8 cellular contexts compared by ENCODE assay signal in genomic region chr22:45007247-45007945, GRCh38. TPM values are rescaled to one million over a fixed set of nuclear protein-coding genes. Genes with fewer than 3 reads are reported as not detected.
DNase-seq lines count a peak whose midpoint lies in the region; ATAC-seq and TF ChIP-seq lines count a peak whose summit lies in the region.

No MANE protein-coding gene starts in this region.

- H2BK20ac ChIP-seq in IMR-90 (ENCODE audit: low read depth, low read length) = no peak overlapping the region

- TF ChIP-seq CTCF in IMR-90 (conservative IDR thresholded peaks at IDR 0.05; ENCODE audit: low read depth, low read length) (no peak), chondrocyte (IDR thresholded peaks at IDR 0.05) (no peak)

- peaks cover 17% of the 10 kb centered on the region for H3K27me3 Mint-ChIP-seq in chondrocyte (ENCODE audit: low read depth)

- peak; percentile 55 for ATAC-seq in IMR-90 (ENCODE audit: low read depth)
- no peak for ATAC-seq in activated CD4-positive, CD25-positive, alpha-beta regulatory T cell treated with anti-CD3 and anti-CD28 coated beads, Interleukin-2, amount 50 U/mL, for 24 hours
- no peak for ATAC-seq in HG02938 (IDR thresholded peaks at IDR 0.05; ENCODE audit: unreplicated experiment)
- ATAC-seq in HG02623 (IDR thresholded peaks at IDR 0.05; ENCODE audit: unreplicated experiment) = no peak

- H3K79me2 ChIP-seq in mesendoderm (ENCODE audit: control insufficient read depth, insufficient read depth, low read length) = peaks cover 36% of the 10 kb centered on the region

- no peak overlapping the region for H2AFZ ChIP-seq in IMR-90 (replicated peaks; ENCODE audit: low read length, poor library complexity)

- H2AK9ac ChIP-seq in IMR-90 (replicated peaks; ENCODE audit: low read depth, low read length, poor library complexity) = no peak overlapping the region

- no peak overlapping the region; the same call in 1 of the 2 replicates for H3K4me2 ChIP-seq in IMR-90 (ENCODE audit: low read depth, low read length)
- H3K4me2 ChIP-seq in mesendoderm (ENCODE audit: low read length) = peak overlapping the region; percentile 54

- dilution Hi-C loops in IMR-90 (cut with HindIII; ENCODE audit: low sequenced_read_pairs, unreplicated experiment) = no loop called here

- H3K18ac ChIP-seq in IMR-90 (ENCODE audit: low read depth, low read length) (no peak overlapping the region), mesendoderm (ENCODE audit: low read length) (peak overlapping the region; percentile 75)

- H3K56ac ChIP-seq in IMR-90 (ENCODE audit: extremely low read depth, insufficient read depth, low read length) (no peak overlapping the region), mesendoderm (ENCODE audit: low read length) (peak overlapping the region; percentile 54)

- H3K9ac ChIP-seq in IMR-90 (ENCODE audit: low read depth, low read length) (no peak overlapping the region), mesendoderm (ENCODE audit: low read length) (peak overlapping the region; percentile 93)

- BruUV-seq in IMR-90 (replicated peaks; lab: Mats Ljungman, UMichigan) = no TSS peak

- no peak overlapping the region for H4K8ac ChIP-seq in IMR-90 (ENCODE audit: low read depth in 2 of 2, low read length in 2 of 2)
- H4K8ac ChIP-seq in mesendoderm (ENCODE audit: low read depth, low read length) = no peak overlapping the region

- 3% methylated on average over 5 of the region's 91 CpGs; no CpG with 5 or more reads in 1 of the 2 experiments for WGBS in IMR-90 (ENCODE audit: extremely low coverage in 2 of 2, insufficient read length in 1 of 2), 2 experiments
- no CpG with 5 or more reads among the region's 91 CpGs for WGBS in mesendoderm (ENCODE audit: extremely low coverage, insufficient coverage, low lambda C conversion rate)

- H3K27ac Mint-ChIP-seq in chondrocyte (ENCODE audit: unreplicated experiment) = no peak overlapping the region

- no peaks in the 10 kb centered on the region for H3K36me3 Mint-ChIP-seq in chondrocyte (ENCODE audit: low read depth)

- TF ChIP-seq POLR2A in IMR-90 (IDR thresholded peaks at IDR 0.05; ENCODE audit: low read depth, low read length) = no peak

- no peak overlapping the region for H3K27ac ChIP-seq in IMR-90 (ENCODE audit: insufficient read depth, low read length)
- peak overlapping the region; percentile 71 for H3K27ac ChIP-seq in mesendoderm (ENCODE audit: low read depth, low read length)

- H4K5ac ChIP-seq in IMR-90 (ENCODE audit: low read depth, low read length) (no peak overlapping the region), mesendoderm (ENCODE audit: low read length) (no peak overlapping the region)

- H3K4me3 ChIP-seq in IMR-90 (ENCODE audit: insufficient read depth, low read depth, low read length) (no peak overlapping the region; the same call in 1 of the 2 replicates), mesendoderm (ENCODE audit: low read length) (peak overlapping the region; percentile 16)

- intact Hi-C loops in IMR-90 (cut with micrococcal nuclease) (no loop called here), posterior vena cava (cut with DNase I) (no loop called here)

- H3K23ac ChIP-seq in IMR-90 (ENCODE audit: low read depth, low read length) = no peak overlapping the region
- no peak overlapping the region for H3K23ac ChIP-seq in mesendoderm (ENCODE audit: low read length)

- no peaks in the 10 kb centered on the region for H3K36me3 ChIP-seq in IMR-90 (ENCODE audit: control insufficient read depth, insufficient read depth, low read length)
- no peaks in the 10 kb centered on the region for H3K36me3 ChIP-seq in mesendoderm (ENCODE audit: control insufficient read depth, insufficient read depth, low read length)

- H3K79me1 ChIP-seq in IMR-90 (ENCODE audit: low read depth in 1 of 2, low read length in 2 of 2) (no peaks in the 10 kb centered on the region), mesendoderm (ENCODE audit: low read length) (peaks cover 16% of the 10 kb centered on the region)

- no peaks in the 10 kb centered on the region for H3K9me3 ChIP-seq in IMR-90 (ENCODE audit: control insufficient read depth, insufficient read depth, low read length)

- H3K27me3 ChIP-seq in IMR-90 (ENCODE audit: control insufficient read depth, insufficient read depth, low read length) (peaks cover 71% of the 10 kb centered on the region), mesendoderm (ENCODE audit: insufficient read depth, low read length, poor library complexity) (no peaks in the 10 kb centered on the region)

- no peak for TF ChIP-seq RAD21 in IMR-90 (IDR thresholded peaks at IDR 0.05; ENCODE audit: low read length)

- H3K14ac ChIP-seq in IMR-90 (replicated peaks; ENCODE audit: low read depth, low read length) = no peak overlapping the region

- POLR2A ChIA-PET in IMR-90 (lab: Charles Lee; ENCODE audit: unreplicated experiment) = no interaction called here

- in situ Hi-C loops in IMR-90 (cut with MboI; ENCODE audit: low sequenced_read_pairs) = no loop called here

- no peak overlapping the region for H4K91ac ChIP-seq in IMR-90 (ENCODE audit: insufficient read depth, low read depth, low read length)

- peak overlapping the region; percentile 58 for H3K4me3 Mint-ChIP-seq in chondrocyte (ENCODE audit: unreplicated experiment)

- peaks cover 17% of the 10 kb centered on the region for H3K4me1 Mint-ChIP-seq in chondrocyte (ENCODE audit: low read depth)

- H2AK5ac ChIP-seq in IMR-90 (ENCODE audit: low read depth, low read length) = no peak overlapping the region
- no peak overlapping the region for H2AK5ac ChIP-seq in mesendoderm (ENCODE audit: low read length)

- CTCF ChIA-PET in IMR-90 (lab: Yijun Ruan, JAX) = no interaction called here

- H3K9me3 Mint-ChIP-seq in chondrocyte (ENCODE audit: low read depth) = no peaks in the 10 kb centered on the region

- no peak overlapping the region for H3K4ac ChIP-seq in IMR-90 (ENCODE audit: low read depth, low read length)
- peak overlapping the region; percentile 44 for H3K4ac ChIP-seq in mesendoderm (ENCODE audit: low read depth, low read length)

- H2BK15ac ChIP-seq in IMR-90 (ENCODE audit: low read depth, low read length) = no peak overlapping the region
- H2BK15ac ChIP-seq in mesendoderm (replicated peaks; ENCODE audit: low read depth) = no peak overlapping the region

- H4K20me1 ChIP-seq in IMR-90 (ENCODE audit: insufficient read depth, low read length) = no peaks in the 10 kb centered on the region

- no peaks in the 10 kb centered on the region for H3K9me1 ChIP-seq in IMR-90 (ENCODE audit: insufficient read depth, low read length)

- DNase-seq in A172 (ENCODE audit: low spot score) = peak; percentile 0
- peak; percentile 27 for DNase-seq in IMR-90
- no peak for DNase-seq in chondrocyte (ENCODE audit: low spot score)
- DNase-seq in mesendoderm = peak; percentile 94
- no peak for DNase-seq in posterior vena cava (ENCODE audit: low spot score)

- H3K4me1 ChIP-seq in IMR-90 (ENCODE audit: control insufficient read depth, insufficient read depth, low read length) = no peaks in the 10 kb centered on the region; the same call in 1 of the 2 replicates
- peaks cover 7% of the 10 kb centered on the region for H3K4me1 ChIP-seq in mesendoderm (ENCODE audit: control insufficient read depth, low read depth, low read length)

- H2BK5ac ChIP-seq in IMR-90 (ENCODE audit: low read depth, low read length, poor library complexity, severe bottlenecking) (no peak overlapping the region), mesendoderm (ENCODE audit: low read length) (no peak overlapping the region)

- H2BK120ac ChIP-seq in IMR-90 (ENCODE audit: low read depth, low read length) (no peak overlapping the region), mesendoderm (ENCODE audit: low read depth, low read length) (no peak overlapping the region)

TF ChIP-seq in IMR-90, 13 proteins besides CTCF, POLR2A, EP300 and RAD21:
- TF ChIP-seq MAZ (IDR thresholded peaks at IDR 0.05; ENCODE audit: borderline replicate concordance, low read depth, low read length) (peak; percentile 36; the same call in 1 of the 2 replicates), BHLHE40 (IDR thresholded peaks at IDR 0.05; ENCODE audit: low read depth, low read length) (no peak), MAFK (IDR thresholded peaks at IDR 0.05; ENCODE audit: low read depth, low read length) (peak; percentile 9; the same call in 1 of the 2 replicates)

RNA-seq across cellular contexts. Expression of gene PHF21B, which starts 2.4 kb away (rescaled TPM):
- not detected in 2 replicates for total RNA-seq in A172 (2014; rRNA removed; shearing (Covaris generic))
- not detected in 2 replicates for total RNA-seq in IMR-90 (2012; rRNA removed)
- polyA plus RNA-seq in IMR-90 (2012; rRNA removed) = 0.02 and 0.09 TPM in 2 replicates
- polyA plus RNA-seq in IMR-90 (2012; cell fraction: cytosol; rRNA removed) = 0.01 and 0.02 TPM in 2 replicates
- 0.09 and 0.13 TPM in 2 replicates for polyA plus RNA-seq in IMR-90 (2012; cell fraction: nucleus; rRNA removed; ENCODE audit: low replicate concordance)
- 0.54 to 3.0 TPM (median 0.82 TPM) in 3 replicates for total RNA-seq in chondrocyte
- 7.4 TPM for polyA plus RNA-seq in mesendoderm (2013, experiment 1 of 2)
- polyA plus RNA-seq in mesendoderm (2013, experiment 2 of 2) = 8.1 TPM
- total RNA-seq in posterior vena cava = under 1 TPM; 0.32 to 0.38 TPM

Comparison
In these comparisons a context has a peak if more than half of its experiments do, and no peak if none do; other contexts are left out.
1. DNase-seq: peak in A172 (single experiment), IMR-90 (single experiment) and mesendoderm (single experiment); none in chondrocyte (single experiment) and posterior vena cava (single experiment).